In genomic region chr5:113293613-113294340, GRCh38 we compare ENCODE assay signal across 8 cellular contexts.
DNase-seq lines count a peak whose midpoint lies in the region; ATAC-seq, FAIRE-seq and TF ChIP-seq lines count a peak whose summit lies in the region.

No MANE protein-coding gene starts in this region.

- peak; percentile 35 for ATAC-seq in GM21717 (IDR thresholded peaks at IDR 0.05; ENCODE audit: unreplicated experiment)
- ATAC-seq in HepG2, result peak; percentile 19; the same call in 2 of the 3 replicates

- H2AFZ ChIP-seq in MM.1S (ENCODE audit: low read length), result peak overlapping the region; percentile 65
- no peak overlapping the region for H2AFZ ChIP-seq in HepG2 (ENCODE audit: low read length)

- H3K4me3 ChIP-seq in MM.1S (ENCODE audit: low read length) (peak overlapping the region; percentile 93), cardiac fibroblast (replicated peaks in 1 of 2; ENCODE audit: low read depth in 2 of 2, low read length in 2 of 2) (peak overlapping the region; percentile 70 to 79), HepG2 (replicated peaks in 1 of 3; ENCODE audit: insufficient read depth in 1 of 3, low read depth in 2 of 3, low read length in 3 of 3) (peak overlapping the region; percentile 51 to 66 (median 53)), thyroid gland (replicated peaks in 1 of 3) (peak overlapping the region; percentile 42 to 89 (median 66))

- no peak for FAIRE-seq in HepG2 (lab: Jason Lieb, UNC)

- TF ChIP-seq POLR2A in HepG2 (IDR thresholded peaks at IDR 0.05; ENCODE audit: insufficient read depth in 1 of 2, low read depth in 2 of 2, low read length in 2 of 2) (no peak), thyroid gland (IDR thresholded peaks at IDR 0.05) (no peak)

- TF ChIP-seq EP300 in HepG2 (IDR thresholded peaks at IDR 0.05; ENCODE audit: low read depth in 2 of 2, low read length in 2 of 2) (no peak), HepG2 (CRISPR knock-in tag; IDR thresholded peaks at IDR 0.05; ENCODE audit: borderline replicate concordance) (no peak)

- no peaks in the 10 kb centered on the region; the same call in 1 of the 2 replicates for H3K9me3 ChIP-seq in ES-I3 (ENCODE audit: control insufficient read depth, insufficient read depth, low read length)
- H3K9me3 ChIP-seq in MM.1S (replicated peaks; ENCODE audit: insufficient read depth, low read length), result no peaks in the 10 kb centered on the region
- H3K9me3 ChIP-seq in HepG2 (ENCODE audit: low read length), result no peaks in the 10 kb centered on the region
- no peaks in the 10 kb centered on the region for H3K9me3 ChIP-seq in thyroid gland

- H4K20me1 ChIP-seq in MM.1S (ENCODE audit: insufficient read depth, low read length) (peaks cover 18% of the 10 kb centered on the region; the same call in 1 of the 2 replicates), HepG2 (ENCODE audit: insufficient read depth, low read length) (no peaks in the 10 kb centered on the region)

- no peak for TF ChIP-seq CTCF in MM.1S (IDR thresholded peaks at IDR 0.05; ENCODE audit: low read length)
- TF ChIP-seq CTCF in cardiac fibroblast (IDR thresholded peaks at IDR 0.05; ENCODE audit: low read depth, low read length), result no peak
- no peak for TF ChIP-seq CTCF in HepG2 (CRISPR knock-in tag; IDR thresholded peaks at IDR 0.05)
- no peak for TF ChIP-seq CTCF in thyroid gland (IDR thresholded peaks at IDR 0.05)

- TF ChIP-seq RAD21 in HepG2 (CRISPR knock-in tag; IDR thresholded peaks at IDR 0.05), result no peak

- DNase-seq in MM.1S (peak; percentile 42), cardiac fibroblast (ENCODE audit: low read depth in 2 of 2) (peak; percentile 34 to 45), HepG2 (ENCODE audit: low spot score) (no peak), thyroid gland (peak; percentile 7 to 9), NCI-H2196 (lab: John Stamatoyannopoulos, UW; ENCODE audit: unreplicated experiment) (no peak), amniotic stem cell (lab: John Stamatoyannopoulos, UW) (no peak)

- in situ Hi-C loops in HepG2 (cut with HindIII; ENCODE audit: extremely low pct_ligation_motif_present, low pct_unique_long_range_greater_than_20kb), result no loop called here

- H3K27me3 ChIP-seq in MM.1S (replicated peaks; ENCODE audit: insufficient read depth, low read length) (no peaks in the 10 kb centered on the region), HepG2 (ENCODE audit: control insufficient read depth in 1 of 2, insufficient read depth in 2 of 2, low read length in 2 of 2) (peaks cover 8 to 55% of the 10 kb centered on the region in 2 experiments; a peak in 4 of 5 replicates), thyroid gland (no peaks in the 10 kb centered on the region)

- H3K79me2 ChIP-seq in MM.1S (ENCODE audit: low read length), result peaks cover 71% of the 10 kb centered on the region
- H3K79me2 ChIP-seq in HepG2 (ENCODE audit: insufficient read depth, low read length), result no peaks in the 10 kb centered on the region

- no TSS peak for BruUV-seq in HepG2 (replicated peaks; lab: Mats Ljungman, UMichigan)

- H3K27ac ChIP-seq in MM.1S (ENCODE audit: low read length), result peak overlapping the region; percentile 64; the same call in 1 of the 2 replicates
- H3K27ac ChIP-seq in HepG2 (ENCODE audit: extremely low read length, insufficient read depth, low read length), result no peak overlapping the region
- H3K27ac ChIP-seq in thyroid gland, result peak overlapping the region; percentile 60 to 86 (median 72)

- H3F3A ChIP-seq in MM.1S (ENCODE audit: insufficient read depth, low read length), result 0 out of 2 replicates have a peak, but pooled peaks cover 16% of the 10 kb centered on the region

- H3K9ac ChIP-seq in ES-I3 (ENCODE audit: low read depth, low read length), result peak overlapping the region; percentile 89
- peak overlapping the region; percentile 78 for H3K9ac ChIP-seq in MM.1S (ENCODE audit: low read length)
- H3K9ac ChIP-seq in HepG2 (ENCODE audit: insufficient read depth, low read depth, low read length), result no peak overlapping the region

- POLR2A ChIA-PET in HepG2 (lab: Yijun Ruan, JAX), result no interaction called here

- peaks cover 26% of the 10 kb centered on the region; the same call in 1 of the 2 replicates for H3K4me1 ChIP-seq in ES-I3 (ENCODE audit: insufficient read depth, low read length)
- peaks cover 29% of the 10 kb centered on the region for H3K4me1 ChIP-seq in MM.1S (ENCODE audit: low read length)
- peaks cover 21% of the 10 kb centered on the region for H3K4me1 ChIP-seq in HepG2 (ENCODE audit: insufficient read depth, low read length)
- peaks cover 5 to 11% of the 10 kb centered on the region in 2 donors for H3K4me1 ChIP-seq in thyroid gland

- 7% methylated on average over 24 of the region's 26 CpGs for WGBS in HepG2 (ENCODE audit: low lambda C conversion rate)
- WGBS in thyroid gland, 2 donors, result 3% methylated on average over 26 of the region's 26 CpGs

- H3K9me2 ChIP-seq in MM.1S (replicated peaks; ENCODE audit: insufficient read depth, low read length), result no peaks in the 10 kb centered on the region

- CTCF ChIA-PET in HepG2 (lab: Yijun Ruan, JAX; ENCODE audit: low intra/inter-chr PET ratio, low total read pairs), result no interaction called here

- H3K4me2 ChIP-seq in MM.1S (ENCODE audit: low read depth, low read length) (peak overlapping the region; percentile 69), HepG2 (ENCODE audit: low read depth, low read length) (peak overlapping the region; percentile 84)

- H3K36me3 ChIP-seq in ES-I3 (ENCODE audit: insufficient read depth, low read length), result no peaks in the 10 kb centered on the region
- no peaks in the 10 kb centered on the region for H3K36me3 ChIP-seq in MM.1S (replicated peaks; ENCODE audit: insufficient read depth, low read length)
- H3K36me3 ChIP-seq in HepG2 (replicated peaks in 1 of 2; ENCODE audit: control insufficient read depth in 1 of 2, insufficient read depth in 2 of 2, low read length in 2 of 2), result no peaks in the 10 kb centered on the region
- H3K36me3 ChIP-seq in thyroid gland, result no peaks in the 10 kb centered on the region

- intact Hi-C loops in HepG2 (cut with micrococcal nuclease; ENCODE audit: unreplicated experiment), result no loop called here
- intact Hi-C loops in thyroid gland (cut with DNase I), result no loop called here

TF ChIP-seq in HepG2, 621 proteins besides CTCF, POLR2A, EP300 and RAD21:
- TF ChIP-seq EZH2 (conservative IDR thresholded peaks at IDR 0.05; ENCODE audit: low read depth, low read length) (peak; percentile 73), CBX2 (IDR thresholded peaks at IDR 0.05; ENCODE audit: low read depth, low read length) (0 out of 2 replicates have a peak, but pooled peaks have one; percentile 10), CBX2 (CRISPR knock-in tag; IDR thresholded peaks at IDR 0.05; ENCODE audit: low read depth) (no peak), ZC3H13 (CRISPR knock-in tag; IDR thresholded peaks at IDR 0.05) (no peak), CENPBD1 (CRISPR knock-in tag; IDR thresholded peaks at IDR 0.05; ENCODE audit: borderline replicate concordance, low read depth) (no peak), ZBTB21 (CRISPR knock-in tag; IDR thresholded peaks at IDR 0.05) (no peak)

Comparison
In these comparisons a context has a peak if more than half of its experiments do, and no peak if none do; other contexts are left out.
1. DNase-seq: peak in MM.1S (single experiment), cardiac fibroblast (2 of 2) and thyroid gland (2 of 2); none in HepG2 (single experiment), NCI-H2196 (single experiment) and amniotic stem cell (single experiment).
2. Peak in every context shown above with its lines, with median percentiles within 50 percentile points of each other: H3K4me3 ChIP-seq.